In genomic region chr20:52150440-52151258, GRCh38 we compare ENCODE assay signal across 8 cellular contexts. TPM values are rescaled to one million over a fixed set of nuclear protein-coding genes. Genes with fewer than 3 reads are reported as not detected.
DNase-seq lines count a peak whose midpoint lies in the region; ATAC-seq and TF ChIP-seq lines count a peak whose summit lies in the region.

No MANE protein-coding gene starts in this region.

- no peak for TF ChIP-seq EP300 in upper lobe of left lung (IDR thresholded peaks at IDR 0.05)

- no peaks in the 10 kb centered on the region for H3K9me3 Mint-ChIP-seq in activated CD4-positive, alpha-beta T cell treated with anti-CD3 and anti-CD28 coated beads, Interleukin-2, amount 10 ng/mL, durations not matched to agents 24 days and 14 days

- no peak overlapping the region for H3K27ac Mint-ChIP-seq in activated CD4-positive, alpha-beta T cell treated with anti-CD3 and anti-CD28 coated beads, Interleukin-2, amount 10 ng/mL, durations not matched to agents 24 days and 14 days

- H3K9me3 ChIP-seq in body of pancreas (no peaks in the 10 kb centered on the region), upper lobe of left lung (no peaks in the 10 kb centered on the region), MG63 (no peaks in the 10 kb centered on the region)

- POLR2A ChIA-PET in HEK293T (lab: Yijun Ruan, JAX), result interaction anchor here (0.9 to 1.0 kb wide), 2 partner anchors 22 to 47 kb away, joined by 3 read pairs; no protein-coding TSS in a partner anchor

- ATAC-seq in body of pancreas (no peak), upper lobe of left lung (ENCODE audit: low FRiP score in 2 of 2) (peak in 1 of 2 donors; percentile 63)

- TF ChIP-seq CTCF in body of pancreas (IDR thresholded peaks at IDR 0.05) (peak; percentile 60 to 74 (median 68)), upper lobe of left lung (IDR thresholded peaks at IDR 0.05) (peak; percentile 45 to 59 (median 48))

- H3K36me3 ChIP-seq in body of pancreas (replicated peaks in 1 of 2; ENCODE audit: insufficient read depth in 1 of 2, low read depth in 2 of 2) (peaks cover 0 to 8% of the 10 kb centered on the region in 2 donors), upper lobe of left lung (peaks cover 0 to 26% (median 14%) of the 10 kb centered on the region in 4 donors), MG63 (peaks cover 3% of the 10 kb centered on the region; the same call in 1 of the 2 replicates)

- H3K4me1 Mint-ChIP-seq in activated CD4-positive, alpha-beta T cell treated with anti-CD3 and anti-CD28 coated beads, Interleukin-2, amount 10 ng/mL, durations not matched to agents 24 days and 14 days, result no peaks in the 10 kb centered on the region

- intact Hi-C loops in activated CD4-positive, alpha-beta T cell treated with anti-CD3 and anti-CD28 coated beads, Interleukin-2, amount 10 ng/mL, durations not matched to agents 24 days and 14 days (cut with micrococcal nuclease), result loop anchor here (1.0 kb wide), 2 partner anchors 22 to 511 kb away; no protein-coding TSS in a partner anchor
- intact Hi-C loops in body of pancreas (cut with DNase I), result no loop called here

- H3K36me3 Mint-ChIP-seq in activated CD4-positive, alpha-beta T cell treated with anti-CD3 and anti-CD28 coated beads, Interleukin-2, amount 10 ng/mL, durations not matched to agents 24 days and 14 days (ENCODE audit: low read depth), result peaks cover 7% of the 10 kb centered on the region

- H3K27me3 ChIP-seq in body of pancreas (no peaks in the 10 kb centered on the region), upper lobe of left lung (no peaks in the 10 kb centered on the region), MG63 (no peaks in the 10 kb centered on the region)

- H3K4me1 ChIP-seq in body of pancreas (no peaks in the 10 kb centered on the region), upper lobe of left lung (no peaks in the 10 kb centered on the region)

- H3K4me3 ChIP-seq in body of pancreas, result no peak overlapping the region
- H3K4me3 ChIP-seq in upper lobe of left lung, result no peak overlapping the region
- H3K4me3 ChIP-seq in MG63, result no peak overlapping the region

- CTCF ChIA-PET in HEK293T (lab: Yijun Ruan, JAX), result interaction anchor here (0.6 to 1.0 kb wide), 2 partner anchors 22 to 29 kb away, joined by 3 to 4 read pairs; no protein-coding TSS in a partner anchor

- WGBS in body of pancreas, 2 donors, result 54 to 56% methylated on average over 2 of the region's 2 CpGs
- 62 to 64% methylated on average over 2 of the region's 2 CpGs for WGBS in upper lobe of left lung, 2 donors

- H3K27me3 Mint-ChIP-seq in activated CD4-positive, alpha-beta T cell treated with anti-CD3 and anti-CD28 coated beads, Interleukin-2, amount 10 ng/mL, durations not matched to agents 24 days and 14 days, result no peaks in the 10 kb centered on the region

- no peak overlapping the region for H3K4me3 Mint-ChIP-seq in activated CD4-positive, alpha-beta T cell treated with anti-CD3 and anti-CD28 coated beads, Interleukin-2, amount 10 ng/mL, durations not matched to agents 24 days and 14 days

- TF ChIP-seq POLR2A in body of pancreas (IDR thresholded peaks at IDR 0.05), result no peak
- no peak for TF ChIP-seq POLR2A in upper lobe of left lung (IDR thresholded peaks at IDR 0.05)

- H3K27ac ChIP-seq in body of pancreas (no peak overlapping the region), upper lobe of left lung (no peak overlapping the region)

- DNase-seq in activated CD4-positive, alpha-beta T cell treated with anti-CD3 and anti-CD28 coated beads, Interleukin-2, amount 10 ng/mL, durations not matched to agents 24 days and 14 days, result peak; percentile 76
- DNase-seq in activated CD4-positive, alpha-beta T cell treated with anti-CD3 and anti-CD28 coated beads, Interleukin-2, amount 50 U/mL, for 48 hours, result no peak
- DNase-seq in HEK293T (ENCODE audit: extremely low spot score), result peak; percentile 47
- DNase-seq in NCI-H460 (ENCODE audit: extremely low read depth, low read depth), result peak; percentile 41
- DNase-seq in body of pancreas, result peak in 3 of 4 donors; percentile 9 to 36 (median 20)
- peak; percentile 29 for DNase-seq in kidney glomerular epithelial cell (lab: John Stamatoyannopoulos, UW)
- DNase-seq in upper lobe of left lung, result no peak
- no peak for DNase-seq in MG63

TF ChIP-seq in HEK293T, 16 proteins besides CTCF, POLR2A, EP300 and RAD21:
- no peak for TF ChIP-seq FOXM1 (IDR thresholded peaks at IDR 0.05; ENCODE audit: borderline replicate concordance)

RNA-seq across cellular contexts. Expression of gene ZFP64, which starts 40.9 kb away (rescaled TPM):
- 12.6 and 12.8 TPM in 2 replicates for total RNA-seq in activated CD4-positive, alpha-beta T cell treated with anti-CD3 and anti-CD28 coated beads, Interleukin-2, amount 10 ng/mL, durations not matched to agents 24 days and 14 days
- 27.6 and 35.9 TPM in 2 replicates for total RNA-seq in NCI-H460 (2014; rRNA removed; shearing (Covaris generic))
- polyA plus RNA-seq in NCI-H460 (2014; cell fraction: nucleus; rRNA removed), result 30.2 and 34.6 TPM in 2 replicates
- total RNA-seq in body of pancreas (10 to 100 TPM in 1 of 2 donors, 1 to 10 TPM in 1; 6.3 to 10.4 TPM), upper lobe of left lung (10 to 100 TPM in 5 of 6 donors, 1 to 10 TPM in 1; 7.9 to 23.5 (median 12.5) TPM)
- 5.2 and 15.2 TPM in 2 replicates for total RNA-seq in MG63 (2014; rRNA removed; shearing (Covaris generic); ENCODE audit: low replicate concordance)

Comparison
In these comparisons a context has a peak if more than half of its experiments do, and no peak if none do; other contexts are left out.
1. DNase-seq: peak in activated CD4-positive, alpha-beta T cell treated with anti-CD3 and anti-CD28 coated beads, Interleukin-2, amount 10 ng/mL, durations not matched to agents 24 days and 14 days (single experiment), HEK293T (single experiment), NCI-H460 (single experiment), body of pancreas (3 of 4) and kidney glomerular epithelial cell (single experiment); none in activated CD4-positive, alpha-beta T cell treated with anti-CD3 and anti-CD28 coated beads, Interleukin-2, amount 50 U/mL, for 48 hours (0 of 2), upper lobe of left lung (0 of 2) and MG63 (single experiment).